Comparison of ENCODE assay signal across 13 cellular contexts in genomic region chr10:122084286-122085041, GRCh38.
DNase-seq lines count a peak whose midpoint lies in the region; ATAC-seq and TF ChIP-seq lines count a peak whose summit lies in the region.
"Had no signal": no experiment of that assay in that cellular context is flagged by ENCODE, and none has a peak within 500 bp of the region (broad histone marks: within the 10 kb centered on the region; RNA-seq: fewer than 3 reads in every experiment).

No MANE protein-coding gene starts in this region.

- CTCF ChIA-PET in RWPE1 (lab: Yijun Ruan, JAX): no interaction called here

- no peak for TF ChIP-seq CTCF in RWPE1 (conservative IDR thresholded peaks at IDR 0.05; ENCODE audit: low read depth)
- no peak for TF ChIP-seq CTCF in osteoblast (IDR thresholded peaks at IDR 0.05; ENCODE audit: extremely low read depth, low read depth, low read length)
- TF ChIP-seq CTCF in vagina (IDR thresholded peaks at IDR 0.05): no peak

- H3K79me2 ChIP-seq in osteoblast (ENCODE audit: insufficient read depth, low read length): no peaks in the 10 kb centered on the region

- POLR2A ChIA-PET in RWPE1 (lab: Yijun Ruan, JAX; ENCODE audit: low non-redundant PET): interaction anchor here (1.7 kb wide), 1 partner anchor 29 kb away, joined by 7 read pairs; no protein-coding TSS in a partner anchor

- H2AFZ ChIP-seq in osteoblast (ENCODE audit: low read length): no peak overlapping the region
- H2AFZ ChIP-seq: GM23338 had no signal

- H3K4me2 ChIP-seq in osteoblast (ENCODE audit: insufficient read depth, low read length): no peak overlapping the region
- H3K4me2 ChIP-seq: GM23338 had no signal

- H3K36me3 ChIP-seq in osteoblast (ENCODE audit: insufficient read depth, low read length) (no peaks in the 10 kb centered on the region), vagina (no peaks in the 10 kb centered on the region)

- no peak for TF ChIP-seq POLR2A in vagina (IDR thresholded peaks at IDR 0.05)

- H3K4me3 ChIP-seq in osteoblast (ENCODE audit: insufficient read depth, low read length) (no peak overlapping the region), vagina (no peak overlapping the region)
- H3K4me3 ChIP-seq: GM12878, GM23338 had no signal

- intact Hi-C loops in vagina (cut with DNase I): no loop called here

- H3K27me3 ChIP-seq in osteoblast (ENCODE audit: insufficient read depth, low read length): peaks cover 37% of the 10 kb centered on the region
- no peaks in the 10 kb centered on the region for H3K27me3 ChIP-seq in vagina

- H3K4me1 ChIP-seq in osteoblast (ENCODE audit: insufficient read depth, low read length) (no peaks in the 10 kb centered on the region), vagina (peaks cover 8% of the 10 kb centered on the region)

- DNase-seq in RWPE1 (ENCODE audit: low spot score) (no peak), epithelial cell of prostate (ENCODE audit: low read depth, low spot score) (no peak), osteoblast (ENCODE audit: insufficient read length, low spot score, missing footprints) (peak; percentile 86), vagina (ENCODE audit: extremely low spot score in 2 of 2) (no peak), T-helper 9 cell (no peak), GM19238 (ENCODE audit: insufficient read length, low spot score) (no peak)
- DNase-seq: CD4-positive, alpha-beta memory T cell; DMS79; H7 had no signal

- ATAC-seq in HG03342 (IDR thresholded peaks at IDR 0.05; ENCODE audit: unreplicated experiment): no peak
- ATAC-seq: GM12878, GM23338, HepG2 had no signal

- H3K27ac ChIP-seq in RWPE1: peak overlapping the region; percentile 99
- peak overlapping the region; percentile 90 for H3K27ac ChIP-seq in epithelial cell of prostate
- H3K27ac ChIP-seq in osteoblast (ENCODE audit: low read depth, low read length): no peak overlapping the region
- peak overlapping the region; percentile 66 for H3K27ac ChIP-seq in vagina

- no peaks in the 10 kb centered on the region for H4K20me1 ChIP-seq in osteoblast (ENCODE audit: insufficient read depth, low read length)

- no peaks in the 10 kb centered on the region for H3K9me3 ChIP-seq in osteoblast (ENCODE audit: low read depth, low read length)
- no peaks in the 10 kb centered on the region for H3K9me3 ChIP-seq in vagina
